2 cellular contexts compared by ENCODE assay signal in the genomic region with DNA sequence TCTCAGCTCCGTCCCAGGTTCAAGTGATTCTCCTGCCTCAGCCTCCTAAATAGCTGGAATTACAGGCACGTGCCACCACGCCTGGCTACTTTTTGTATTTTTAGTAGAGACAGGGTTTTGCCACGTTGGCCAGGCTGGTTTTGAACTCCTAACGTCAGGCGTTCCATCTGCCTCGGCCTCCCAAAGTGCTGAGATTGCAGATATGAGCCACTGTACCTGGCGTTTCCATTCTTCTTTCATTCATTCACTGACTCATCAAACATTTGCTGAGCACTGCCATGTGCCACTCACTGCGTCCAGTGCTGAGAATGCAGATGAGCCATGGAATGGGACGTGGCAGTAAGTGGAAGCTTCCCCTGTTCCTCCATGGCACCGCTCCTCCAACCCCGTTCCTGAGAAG.
TF ChIP-seq lines count a peak whose summit lies in the region.

No MANE protein-coding gene starts in this region.

TF ChIP-seq in A549, 52 proteins besides CTCF, POLR2A, EP300 and RAD21:
- peak; percentile 74 for TF ChIP-seq MAFK (IDR thresholded peaks at IDR 0.05; ENCODE audit: partially characterized antibody)
TF ChIP-seq in A549: peak in this region for 1; not testable (repeated sequence) for 51.

TF ChIP-seq in K562, 482 proteins besides CTCF, POLR2A, EP300 and RAD21:
- peak; percentile 23; the same call in 1 of the 2 replicates for TF ChIP-seq ZNF316 (IDR thresholded peaks at IDR 0.05)
